ENCODE assay signal across 20 cellular contexts in genomic region chr21:32802954-32803353, GRCh38. TPM values are rescaled to one million over a fixed set of nuclear protein-coding genes. Genes with fewer than 3 reads are reported as not detected.
DNase-seq lines count a peak whose midpoint lies in the region; ATAC-seq and TF ChIP-seq lines count a peak whose summit lies in the region.
"Had no signal": no experiment of that assay in that cellular context is flagged by ENCODE, and none has a peak within 500 bp of the region (broad histone marks: within the 10 kb centered on the region; RNA-seq: fewer than 3 reads in every experiment).

No MANE protein-coding gene starts in this region.

- peaks cover 7% of the 10 kb centered on the region for H3K4me1 Mint-ChIP-seq in endothelial cell (ENCODE audit: unreplicated experiment)

- H4K8ac ChIP-seq in IMR-90 (ENCODE audit: low read depth in 2 of 2, low read length in 2 of 2) (no peak overlapping the region), neuronal stem cell (ENCODE audit: low read depth, low read length) (no peak overlapping the region)

- no peak overlapping the region for H4K91ac ChIP-seq in IMR-90 (ENCODE audit: insufficient read depth, low read depth, low read length)
- H4K91ac ChIP-seq in neuronal stem cell (ENCODE audit: low read depth, low read length, poor library complexity), result peak overlapping the region; percentile 11

- no peak overlapping the region for H3K4me3 ChIP-seq in BLaER1 treated with 17β-estradiol and CSF1 and Interleukin-3, amounts not matched to agents 10 nM and 100 nM
- no peak overlapping the region for H3K4me3 ChIP-seq in IMR-90 (ENCODE audit: insufficient read depth, low read depth, low read length)
- no peak overlapping the region for H3K4me3 ChIP-seq in neuronal stem cell (ENCODE audit: low read length in 2 of 2)
- no peak overlapping the region for H3K4me3 ChIP-seq in rectal smooth muscle tissue (ENCODE audit: low read length)
- H3K4me3 ChIP-seq: A549, GM23248 had no signal

- no peaks in the 10 kb centered on the region for H3K9me3 Mint-ChIP-seq in endothelial cell (ENCODE audit: unreplicated experiment)
- H3K9me3 Mint-ChIP-seq: CD4-positive, alpha-beta memory T cell had no signal

- no peak for TF ChIP-seq RAD21 in IMR-90 (IDR thresholded peaks at IDR 0.05; ENCODE audit: low read length)

- no TSS peak for BruUV-seq in IMR-90 (replicated peaks; lab: Mats Ljungman, UMichigan)

- WGBS in IMR-90 (ENCODE audit: extremely low coverage in 2 of 2, insufficient read length in 1 of 2), 2 experiments, result no CpG with 5 or more reads among the region's 4 CpGs
- no CpG with 5 or more reads among the region's 4 CpGs for WGBS in neuronal stem cell (ENCODE audit: extremely low coverage in 2 of 2, insufficient read length in 2 of 2, insufficient replicate concordance in 1 of 2), 2 donors

- H2BK5ac ChIP-seq in IMR-90 (ENCODE audit: low read depth, low read length, poor library complexity, severe bottlenecking) (no peak overlapping the region), neuronal stem cell (ENCODE audit: low read length) (no peak overlapping the region)

- ATAC-seq in IMR-90 (ENCODE audit: low read depth) (peak; percentile 9; the same call in 1 of the 2 replicates), GM18858 (IDR thresholded peaks at IDR 0.05; ENCODE audit: unreplicated experiment) (no peak)
- ATAC-seq: A549 had no signal

- POLR2A ChIA-PET in IMR-90 (lab: Charles Lee; ENCODE audit: unreplicated experiment), result no interaction called here

- no peaks in the 10 kb centered on the region; a peak in 1 of 22 replicates for H3K27me3 ChIP-seq in BLaER1 treated with 17β-estradiol and CSF1 and Interleukin-3, amounts not matched to agents 10 nM and 100 nM
- H3K27me3 ChIP-seq in IMR-90 (ENCODE audit: control insufficient read depth, insufficient read depth, low read length) (peaks cover 4% of the 10 kb centered on the region; the same call in 1 of the 2 replicates), neuronal stem cell (ENCODE audit: control insufficient read depth in 3 of 3, insufficient read depth in 3 of 3, low read depth in 1 of 3, low read length in 3 of 3) (no peaks in the 10 kb centered on the region), rectal smooth muscle tissue (ENCODE audit: control insufficient read depth, insufficient read depth, low read length) (no peaks in the 10 kb centered on the region)
- H3K27me3 ChIP-seq: BE2C had no signal

- H2BK20ac ChIP-seq in IMR-90 (ENCODE audit: low read depth, low read length), result no peak overlapping the region

- H3K4me3 Mint-ChIP-seq in endothelial cell (ENCODE audit: unreplicated experiment), result no peak overlapping the region
- H3K4me3 Mint-ChIP-seq: CD4-positive, alpha-beta memory T cell had no signal

- CTCF ChIA-PET in IMR-90 (lab: Yijun Ruan, JAX), result interaction anchor here (0.7 kb wide), 1 partner anchor 21 kb away, joined by 3 read pairs; no protein-coding TSS in a partner anchor

- no peak overlapping the region for H3K14ac ChIP-seq in IMR-90 (replicated peaks; ENCODE audit: low read depth, low read length)
- H3K14ac ChIP-seq in neuronal stem cell (ENCODE audit: low read length), result no peak overlapping the region

- dilution Hi-C loops in IMR-90 (cut with HindIII; ENCODE audit: low sequenced_read_pairs, unreplicated experiment), result no loop called here

- H2AK5ac ChIP-seq in IMR-90 (ENCODE audit: low read depth, low read length) (no peak overlapping the region), neuronal stem cell (ENCODE audit: low read depth, low read length) (no peak overlapping the region)

- H3K18ac ChIP-seq in IMR-90 (ENCODE audit: low read depth, low read length), result no peak overlapping the region
- no peak overlapping the region for H3K18ac ChIP-seq in neuronal stem cell (ENCODE audit: low read length)

- H3K4ac ChIP-seq in IMR-90 (ENCODE audit: low read depth, low read length) (no peak overlapping the region), neuronal stem cell (ENCODE audit: low read length) (no peak overlapping the region)

- H2BK15ac ChIP-seq in IMR-90 (ENCODE audit: low read depth, low read length), result no peak overlapping the region
- no peak overlapping the region for H2BK15ac ChIP-seq in neuronal stem cell (ENCODE audit: low read length)

- H2AFZ ChIP-seq in IMR-90 (replicated peaks; ENCODE audit: low read length, poor library complexity) (no peak overlapping the region), neuronal stem cell (ENCODE audit: low read length) (peak overlapping the region; percentile 64)

- no peak overlapping the region for H3K27ac Mint-ChIP-seq in endothelial cell (ENCODE audit: unreplicated experiment)

- H2AK9ac ChIP-seq in IMR-90 (replicated peaks; ENCODE audit: low read depth, low read length, poor library complexity), result no peak overlapping the region

- H4K20me1 ChIP-seq in BLaER1 treated with 17β-estradiol and CSF1 and Interleukin-3, amounts not matched to agents 10 nM and 100 nM, result peaks cover 0 to 8% (median 0%) of the 10 kb centered on the region in 11 experiments; a peak in 1 of 22 replicates
- H4K20me1 ChIP-seq in IMR-90 (ENCODE audit: insufficient read depth, low read length), result no peaks in the 10 kb centered on the region

- TF ChIP-seq CTCF in IMR-90 (conservative IDR thresholded peaks at IDR 0.05; ENCODE audit: low read depth, low read length) (no peak), endothelial cell (IDR thresholded peaks at IDR 0.05; ENCODE audit: unreplicated experiment) (no peak)

- H3K9ac ChIP-seq in BLaER1 treated with 17β-estradiol and CSF1 and Interleukin-3, amounts not matched to agents 10 nM and 100 nM, result no peak overlapping the region
- H3K9ac ChIP-seq in IMR-90 (ENCODE audit: low read depth, low read length), result no peak overlapping the region
- no peak overlapping the region for H3K9ac ChIP-seq in neuronal stem cell (ENCODE audit: low read depth, low read length, poor library complexity)
- H3K9ac ChIP-seq in rectal smooth muscle tissue (ENCODE audit: low read length), result no peak overlapping the region
- H3K9ac ChIP-seq: GM23248 had no signal

- H3K79me1 ChIP-seq in IMR-90 (ENCODE audit: low read depth in 1 of 2, low read length in 2 of 2) (no peaks in the 10 kb centered on the region), neuronal stem cell (ENCODE audit: low read depth, low read length) (no peaks in the 10 kb centered on the region)

- H3K9me3 ChIP-seq in BLaER1 treated with 17β-estradiol and CSF1 and Interleukin-3, amounts not matched to agents 10 nM and 100 nM (replicated peaks in 1 of 11), result no peaks in the 10 kb centered on the region
- H3K9me3 ChIP-seq in IMR-90 (ENCODE audit: control insufficient read depth, insufficient read depth, low read length) (no peaks in the 10 kb centered on the region), neuronal stem cell (replicated peaks in 1 of 2; ENCODE audit: control insufficient read depth in 2 of 2, insufficient read depth in 1 of 2, low read depth in 1 of 2, low read length in 2 of 2) (no peaks in the 10 kb centered on the region)
- H3K9me3 ChIP-seq: A549, BE2C, Caco-2 had no signal

- no peak overlapping the region for H3K56ac ChIP-seq in IMR-90 (ENCODE audit: extremely low read depth, insufficient read depth, low read length)

- no peak for DNase-seq in IMR-90
- DNase-seq in neuronal stem cell (ENCODE audit: low spot score), result no peak
- DNase-seq in stimulated activated CD4-positive, alpha-beta T cell treated with anti-CD3 and anti-CD28 coated beads, Interleukin-4, amount 100 ng/mL, for 4 hours, result no peak
- no peak for DNase-seq in endothelial cell (ENCODE audit: low spot score)
- DNase-seq: 8988T; ACHN; AML-193; BE2C; C1 segment of cervical spinal cord; Caco-2; CD4-positive, alpha-beta memory T cell; DMS153; DND-41; H7; HCEC 1CT had no signal

- peak overlapping the region; percentile 11 to 63 (median 40); a peak in 18 of 22 replicates for H3K4me2 ChIP-seq in BLaER1 treated with 17β-estradiol and CSF1 and Interleukin-3, amounts not matched to agents 10 nM and 100 nM
- no peak overlapping the region for H3K4me2 ChIP-seq in IMR-90 (ENCODE audit: low read depth, low read length)
- H3K4me2 ChIP-seq in neuronal stem cell (ENCODE audit: insufficient read depth, low read length, poor library complexity, severe bottlenecking), result no peak overlapping the region
- H3K4me2 ChIP-seq: A549 had no signal

- in situ Hi-C loops in IMR-90 (cut with MboI; ENCODE audit: low sequenced_read_pairs), result no loop called here

- H3K23ac ChIP-seq in IMR-90 (ENCODE audit: low read depth, low read length), result no peak overlapping the region
- H3K23ac ChIP-seq in neuronal stem cell (ENCODE audit: low read depth, low read length, poor library complexity), result no peak overlapping the region

- intact Hi-C loops in IMR-90 (cut with micrococcal nuclease), result no loop called here

- no peaks in the 10 kb centered on the region for H3K36me3 Mint-ChIP-seq in endothelial cell (ENCODE audit: low read depth, unreplicated experiment)

- H2BK120ac ChIP-seq in IMR-90 (ENCODE audit: low read depth, low read length) (no peak overlapping the region), neuronal stem cell (ENCODE audit: low read depth, low read length) (no peak overlapping the region)

- H3K4me1 ChIP-seq in BLaER1 treated with 17β-estradiol and CSF1 and Interleukin-3, amounts not matched to agents 10 nM and 100 nM, result peaks cover 10 to 22% (median 11%) of the 10 kb centered on the region in 10 experiments
- peaks cover 10% of the 10 kb centered on the region; the same call in 1 of the 2 replicates for H3K4me1 ChIP-seq in IMR-90 (ENCODE audit: control insufficient read depth, insufficient read depth, low read length)
- peaks cover 6 to 16% of the 10 kb centered on the region in 2 donors for H3K4me1 ChIP-seq in neuronal stem cell (ENCODE audit: control insufficient read depth in 2 of 2, insufficient read depth in 1 of 2, low read depth in 1 of 2, low read length in 2 of 2)
- H3K4me1 ChIP-seq in rectal smooth muscle tissue (ENCODE audit: control insufficient read depth, insufficient read depth, low read length), result peaks cover 3% of the 10 kb centered on the region
- H3K4me1 ChIP-seq: A549, BE2C, Caco-2 had no signal

- no peaks in the 10 kb centered on the region for H3K9me1 ChIP-seq in IMR-90 (ENCODE audit: insufficient read depth, low read length)

- no peaks in the 10 kb centered on the region for H3K36me3 ChIP-seq in BLaER1 treated with 17β-estradiol and CSF1 and Interleukin-3, amounts not matched to agents 10 nM and 100 nM
- H3K36me3 ChIP-seq in IMR-90 (ENCODE audit: control insufficient read depth, insufficient read depth, low read length), result no peaks in the 10 kb centered on the region
- H3K36me3 ChIP-seq in neuronal stem cell (replicated peaks in 1 of 2; ENCODE audit: control insufficient read depth in 2 of 2, insufficient read depth in 2 of 2, low read length in 2 of 2), result no peaks in the 10 kb centered on the region
- H3K36me3 ChIP-seq in rectal smooth muscle tissue (ENCODE audit: control insufficient read depth, insufficient read depth, low read length), result no peaks in the 10 kb centered on the region
- H3K36me3 ChIP-seq: BE2C had no signal

- TF ChIP-seq POLR2A in IMR-90 (IDR thresholded peaks at IDR 0.05; ENCODE audit: low read depth, low read length), result no peak

- no peak overlapping the region for H4K5ac ChIP-seq in IMR-90 (ENCODE audit: low read depth, low read length)

- H3K27me3 Mint-ChIP-seq in endothelial cell (ENCODE audit: unreplicated experiment), result no peaks in the 10 kb centered on the region
- H3K27me3 Mint-ChIP-seq: CD4-positive, alpha-beta memory T cell had no signal

- no peak overlapping the region for H2BK12ac ChIP-seq in neuronal stem cell (ENCODE audit: low read length)

- no peak overlapping the region for H3K27ac ChIP-seq in BLaER1 treated with 17β-estradiol and CSF1 and Interleukin-3, amounts not matched to agents 10 nM and 100 nM
- H3K27ac ChIP-seq in IMR-90 (ENCODE audit: insufficient read depth, low read length), result no peak overlapping the region
- H3K27ac ChIP-seq in neuronal stem cell (replicated peaks; ENCODE audit: low read length), result no peak overlapping the region
- peak overlapping the region; percentile 6 for H3K27ac ChIP-seq in rectal smooth muscle tissue (ENCODE audit: low read depth, low read length)
- H3K27ac ChIP-seq: A549, GM23248 had no signal

RNA-seq across cellular contexts. Expression of gene PAXBP1, which starts 31.4 kb away (rescaled TPM):
- total RNA-seq in IMR-90 (2012; rRNA removed) (14.2 and 24.7 TPM in 2 replicates), endothelial cell (ENCODE audit: unreplicated experiment) (51.5 TPM)
- 10.5 and 13.5 TPM in 2 replicates for polyA plus RNA-seq in IMR-90 (2012; rRNA removed)
- polyA plus RNA-seq in IMR-90 (2012; cell fraction: cytosol; rRNA removed), result 0.62 and 0.92 TPM in 2 replicates
- polyA plus RNA-seq in IMR-90 (2012; cell fraction: nucleus; rRNA removed; ENCODE audit: low replicate concordance), result 13.7 and 66.6 TPM in 2 replicates
- polyA plus RNA-seq in neuronal stem cell (2013, experiment 1 of 2), result 63.7 TPM
- 65.0 TPM for polyA plus RNA-seq in neuronal stem cell (2013, experiment 2 of 2)

Comparison
In these comparisons a context has a peak if more than half of its experiments do, and no peak if none do; other contexts are left out.
1. H3K4me2 ChIP-seq: peak in BLaER1 treated with 17β-estradiol and CSF1 and Interleukin-3, amounts not matched to agents 10 nM and 100 nM (11 of 11); none in IMR-90 (single experiment) and neuronal stem cell (single experiment).